Comparison of ENCODE assay signal across 16 cellular contexts in the genomic region with DNA sequence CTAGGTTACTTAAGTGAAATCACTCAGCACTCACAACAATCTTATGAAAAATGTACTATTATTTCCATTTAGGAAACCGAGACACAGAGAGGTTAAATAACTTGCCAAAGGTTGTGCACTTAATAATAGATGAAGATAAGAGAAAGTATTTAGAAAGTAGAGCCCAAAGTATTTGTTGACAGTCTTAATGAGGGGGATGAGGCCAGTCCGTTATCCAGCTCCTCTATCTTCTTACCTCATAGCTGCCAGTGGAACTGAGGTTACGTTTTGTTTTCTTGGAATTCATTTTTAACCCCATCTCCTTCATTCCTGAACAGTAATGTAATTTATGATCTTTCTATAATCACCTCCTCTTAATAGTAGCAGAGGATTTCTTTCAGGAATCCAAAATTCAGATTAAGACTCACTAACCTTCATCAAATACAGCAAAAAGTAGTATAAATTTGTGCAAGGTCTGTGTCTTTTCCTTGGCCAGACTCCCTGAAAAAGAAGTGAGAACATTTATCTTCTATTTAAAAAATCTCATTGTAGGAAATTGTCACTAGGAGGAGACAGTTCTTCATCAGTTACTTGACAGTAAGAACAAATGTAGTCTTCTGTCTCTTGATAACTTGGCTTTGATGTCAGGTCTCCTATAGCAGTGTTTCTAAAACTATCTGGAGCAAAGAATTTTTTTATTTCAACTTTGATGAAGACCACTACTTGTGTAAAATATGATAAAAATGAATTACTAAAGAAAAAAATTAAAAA. TPM values are rescaled to one million over a fixed set of nuclear protein-coding genes. Genes with fewer than 3 reads are reported as not detected.
DNase-seq lines count a peak whose midpoint lies in the region; ATAC-seq and TF ChIP-seq lines count a peak whose summit lies in the region.
"Had no signal": no experiment of that assay in that cellular context is flagged by ENCODE, and none has a peak within 500 bp of the region (broad histone marks: within the 10 kb centered on the region; RNA-seq: fewer than 3 reads in every experiment).

No MANE protein-coding gene starts in this region.

- CTCF ChIA-PET in HEK293 (lab: Yijun Ruan, JAX), result interaction anchor here (1.1 to 8.9 kb wide), 3 partner anchors 18 to 70 kb away, joined by 3 to 67 read pairs (median 7); no protein-coding TSS in a partner anchor

- no peak for TF ChIP-seq CTCF in AG10803 (conservative IDR thresholded peaks at IDR 0.05; ENCODE audit: low read length)
- no peak for TF ChIP-seq CTCF in HEK293 (tag by site-specific recombination; IDR thresholded peaks at IDR 0.05)
- TF ChIP-seq CTCF in fibroblast of the aortic adventitia (IDR thresholded peaks at IDR 0.05; ENCODE audit: insufficient read depth, low read length), result no peak
- no peak for TF ChIP-seq CTCF in spleen (IDR thresholded peaks at IDR 0.05 in 8 of 11, conservative IDR thresholded peaks at IDR 0.05 in 3 of 11)

- ATAC-seq in GM21526 (IDR thresholded peaks at IDR 0.05; ENCODE audit: low FRiP score, unreplicated experiment) (no peak), HG02588 (IDR thresholded peaks at IDR 0.05; ENCODE audit: unreplicated experiment) (no peak)
- ATAC-seq: WTC11 had no signal

- 51 to 83% (median 70%) methylated on average over 3 of the region's 3 CpGs for WGBS in spleen, 5 donors

- no peaks in the 10 kb centered on the region for H3K4me1 ChIP-seq in HEK293 (ENCODE audit: control insufficient read depth, insufficient read depth, low read length)
- no peaks in the 10 kb centered on the region for H3K4me1 ChIP-seq in spleen
- H3K4me1 ChIP-seq: HAP-1, parathyroid adenoma, suprapubic skin had no signal

- intact Hi-C loops in spleen (cut with DNase I; ENCODE audit: low total_unique reads), result no loop called here

- in situ Hi-C loops in SK-MEL-5 (cut with HindIII; ENCODE audit: low pct_unique_long_range_greater_than_20kb, low sequenced_read_pairs), result no loop called here

- H3K4me3 ChIP-seq in AG10803 (ENCODE audit: low read length) (no peak overlapping the region), HEK293 (ENCODE audit: low read depth, low read length) (no peak overlapping the region), fibroblast of the aortic adventitia (ENCODE audit: low read depth, low read length) (no peak overlapping the region), spleen (no peak overlapping the region)
- H3K4me3 ChIP-seq: HAP-1, SK-N-MC, suprapubic skin had no signal

- H3K27me3 ChIP-seq in spleen (replicated peaks in 1 of 7), result no peaks in the 10 kb centered on the region
- H3K27me3 ChIP-seq: suprapubic skin had no signal

- POLR2A ChIA-PET in HEK293 (lab: Yijun Ruan, JAX), result no interaction called here

- H3K9me3 ChIP-seq in HEK293 (ENCODE audit: control insufficient read depth, insufficient read depth, low read depth, low read length), result no peaks in the 10 kb centered on the region
- H3K9me3 ChIP-seq in spleen, result no peaks in the 10 kb centered on the region
- H3K9me3 ChIP-seq: HAP-1, suprapubic skin had no signal

- H3K27ac ChIP-seq in HEK293 (ENCODE audit: extremely low read depth, low read depth, low read length) (no peak overlapping the region), spleen (no peak overlapping the region)
- H3K27ac ChIP-seq: parathyroid adenoma, SK-N-MC, suprapubic skin had no signal

- TF ChIP-seq POLR2A in spleen (IDR thresholded peaks at IDR 0.05), result no peak

- no peaks in the 10 kb centered on the region for H3K36me3 ChIP-seq in HEK293 (ENCODE audit: control insufficient read depth in 2 of 2, insufficient read depth in 1 of 2, low read length in 2 of 2)
- H3K36me3 ChIP-seq in spleen, result no peaks in the 10 kb centered on the region
- H3K36me3 ChIP-seq: HAP-1, suprapubic skin had no signal

- DNase-seq in AG10803 (ENCODE audit: low read depth), result peak; percentile 0
- DNase-seq in SK-MEL-5 (ENCODE audit: low read depth, low spot score), result peak; percentile 22
- DNase-seq in fibroblast of the aortic adventitia (ENCODE audit: low read depth), result peak; percentile 12
- no peak for DNase-seq in spleen
- no peak for DNase-seq in NCI-H82 (lab: John Stamatoyannopoulos, UW)
- DNase-seq: activated naive CD4-positive, alpha-beta T cell treated with anti-CD3 and anti-CD28 coated beads, Interleukin-2, amount 50 U/mL, for 16 hours; DMS79 treated with DMSO at 0.1 percent for 48 hours; NCI-H2171 treated with DMSO at 0.1 percent for 48 hours had no signal

TF ChIP-seq in HEK293, 187 proteins besides CTCF, POLR2A, EP300 and RAD21:
- TF ChIP-seq ZNF830 (tag by site-specific recombination; IDR thresholded peaks at IDR 0.05; ENCODE audit: low read depth) (no peak), ZNF155 (tag by site-specific recombination; IDR thresholded peaks at IDR 0.05) (no peak), ZNF747 (tag by site-specific recombination; IDR thresholded peaks at IDR 0.05) (no peak), ZNF610 (tag by site-specific recombination; IDR thresholded peaks at IDR 0.05; ENCODE audit: borderline replicate concordance) (no peak), ZNF549 (tag by site-specific recombination; IDR thresholded peaks at IDR 0.05) (no peak), ZNF654 (tag by site-specific recombination; IDR thresholded peaks at IDR 0.05; ENCODE audit: low read depth) (peak; percentile 30)
- TF ChIP-seq, protein P1, sequence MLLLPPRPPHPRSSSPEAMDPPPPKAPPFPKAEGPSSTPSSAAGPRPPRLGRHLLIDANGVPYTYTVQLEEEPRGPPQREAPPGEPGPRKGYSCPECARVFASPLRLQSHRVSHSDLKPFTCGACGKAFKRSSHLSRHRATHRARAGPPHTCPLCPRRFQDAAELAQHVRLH (tag by site-specific recombination; IDR thresholded peaks at IDR 0.05), result no peak

RNA-seq across cellular contexts. Expression of a gene that starts 35.5 kb away (rescaled TPM):
- total RNA-seq in SK-MEL-5 (2014; rRNA removed; shearing (Covaris generic)), result 0.50 and 0.56 TPM in 2 replicates
- polyA plus RNA-seq in SK-MEL-5 (2015; cell fraction: cytosol; rRNA removed), result 1.4 and 3.6 TPM in 2 replicates
- polyA plus RNA-seq in SK-MEL-5 (2015; cell fraction: nucleus; rRNA removed), result 0.07 and 2.1 TPM in 2 replicates
- total RNA-seq in fibroblast of the aortic adventitia (ENCODE audit: low replicate concordance) (6.4 and 7.8 TPM in 2 replicates), spleen (100 to 1,000 TPM in 1 of 7 donors, 10 to 100 TPM in 6; 53.2 to 135 (median 75.6) TPM)
- polyA plus RNA-seq in spleen, result 10 to 100 TPM in 1 of 3 donors, 1 to 10 TPM in 2; 3.4 to 12.1 (median 9.3) TPM

RNA-seq across cellular contexts. Expression of a gene that starts 39.6 kb away (rescaled TPM):
- 70.0 and 81.8 TPM in 2 replicates for total RNA-seq in SK-MEL-5 (2014; rRNA removed; shearing (Covaris generic))
- polyA plus RNA-seq in SK-MEL-5 (2015; cell fraction: cytosol; rRNA removed), result 36.0 and 44.4 TPM in 2 replicates
- polyA plus RNA-seq in SK-MEL-5 (2015; cell fraction: nucleus; rRNA removed), result 14.8 and 25.0 TPM in 2 replicates
- total RNA-seq in fibroblast of the aortic adventitia (ENCODE audit: low replicate concordance) (61.5 and 143 TPM in 2 replicates), spleen (10 to 100 TPM; 29.3 to 66.3 (median 52.7) TPM)
- polyA plus RNA-seq in spleen, result 100 to 1,000 TPM in 2 of 3 donors, 10 to 100 TPM in 1; 68.4 to 113 (median 109) TPM

Comparison
In these comparisons a context has a peak if more than half of its experiments do, and no peak if none do; other contexts are left out.
1. DNase-seq: peak in AG10803 (single experiment), SK-MEL-5 (single experiment) and fibroblast of the aortic adventitia (single experiment); none in spleen (single experiment) and NCI-H82 (single experiment).